Comparison of ENCODE assay signal across 22 cellular contexts in the genomic region with DNA sequence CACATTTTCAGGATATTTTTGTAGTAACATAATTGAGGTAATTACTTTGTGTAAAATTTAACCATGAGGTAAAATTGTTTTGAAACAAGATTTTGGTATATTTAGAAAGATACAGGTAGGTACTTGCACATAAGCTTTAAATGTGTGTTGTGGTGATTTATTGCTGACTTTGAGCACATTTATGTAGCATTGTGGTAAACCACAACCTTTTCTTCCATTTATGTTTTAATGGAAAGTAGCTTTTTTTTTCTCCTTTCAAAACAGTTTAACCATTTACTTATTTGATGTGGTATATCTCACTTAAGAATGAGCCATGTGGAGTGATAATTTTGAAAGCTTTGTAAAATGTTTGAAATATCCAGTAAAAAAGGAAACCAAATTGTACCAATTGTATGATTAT. TPM values are rescaled to one million over a fixed set of nuclear protein-coding genes. Genes with fewer than 3 reads are reported as not detected.
DNase-seq lines count a peak whose midpoint lies in the region; ATAC-seq and TF ChIP-seq lines count a peak whose summit lies in the region.
"Had no signal": no experiment of that assay in that cellular context is flagged by ENCODE, and none has a peak within 500 bp of the region (broad histone marks: within the 10 kb centered on the region; RNA-seq: fewer than 3 reads in every experiment).

No MANE protein-coding gene starts in this region.

- H3K4me3 Mint-ChIP-seq in activated naive CD8-positive, alpha-beta T cell treated with anti-CD3 and anti-CD28 coated beads, Interleukin-2, amount 50 U/mL, for 24 hours, result no peak overlapping the region
- H3K4me3 Mint-ChIP-seq in activated naive CD8-positive, alpha-beta T cell treated with anti-CD3 and anti-CD28 coated beads for 36 hours, result no peak overlapping the region
- no peak overlapping the region for H3K4me3 Mint-ChIP-seq in stimulated activated naive CD8-positive, alpha-beta T cell treated with anti-CD3 and anti-CD28 coated beads, Interleukin-15, amount 100 ng/mL, for 72 hours
- H3K4me3 Mint-ChIP-seq: B cell; CD4-positive, alpha-beta T cell had no signal

- TF ChIP-seq CTCF in MM.1S (IDR thresholded peaks at IDR 0.05; ENCODE audit: low read length) (no peak), upper lobe of right lung (IDR thresholded peaks at IDR 0.05) (no peak)

- H3K4me1 ChIP-seq in MM.1S (ENCODE audit: low read length) (0 out of 2 replicates have a peak, but pooled peaks cover 4% of the 10 kb centered on the region), upper lobe of right lung (no peaks in the 10 kb centered on the region)
- H3K4me1 ChIP-seq: Caco-2, Peyer's patch had no signal

- H3K36me3 ChIP-seq in MM.1S (replicated peaks; ENCODE audit: insufficient read depth, low read length) (no peaks in the 10 kb centered on the region), upper lobe of right lung (peaks cover 39% of the 10 kb centered on the region)

- H3K4me2 ChIP-seq in MM.1S (ENCODE audit: low read depth, low read length), result no peak overlapping the region
- H3K4me2 ChIP-seq: SK-N-SH had no signal

- H3K9ac ChIP-seq in MM.1S (ENCODE audit: low read length), result no peak overlapping the region
- H3K9ac ChIP-seq: SK-N-SH had no signal

- H3K36me3 Mint-ChIP-seq in activated naive CD8-positive, alpha-beta T cell treated with anti-CD3 and anti-CD28 coated beads, Interleukin-2, amount 50 U/mL, for 24 hours (ENCODE audit: low read depth), result peaks cover 8% of the 10 kb centered on the region
- H3K36me3 Mint-ChIP-seq in activated naive CD8-positive, alpha-beta T cell treated with anti-CD3 and anti-CD28 coated beads for 36 hours, result peaks cover 8% of the 10 kb centered on the region

- peak overlapping the region; percentile 62 for H3K27ac Mint-ChIP-seq in activated naive CD8-positive, alpha-beta T cell treated with anti-CD3 and anti-CD28 coated beads, Interleukin-2, amount 50 U/mL, for 24 hours
- no peak overlapping the region for H3K27ac Mint-ChIP-seq in activated naive CD8-positive, alpha-beta T cell treated with anti-CD3 and anti-CD28 coated beads for 36 hours
- H3K27ac Mint-ChIP-seq in stimulated activated naive CD8-positive, alpha-beta T cell treated with anti-CD3 and anti-CD28 coated beads, Interleukin-15, amount 100 ng/mL, for 72 hours, result no peak overlapping the region
- H3K27ac Mint-ChIP-seq: B cell; CD4-positive, alpha-beta T cell had no signal

- no peaks in the 10 kb centered on the region for H3F3A ChIP-seq in MM.1S (ENCODE audit: insufficient read depth, low read length)

- no peaks in the 10 kb centered on the region for H3K9me2 ChIP-seq in MM.1S (replicated peaks; ENCODE audit: insufficient read depth, low read length)

- H3K79me2 ChIP-seq in MM.1S (ENCODE audit: low read length), result no peaks in the 10 kb centered on the region

- H4K20me1 ChIP-seq in MM.1S (ENCODE audit: insufficient read depth, low read length), result no peaks in the 10 kb centered on the region

- H3K27ac ChIP-seq in MM.1S (ENCODE audit: low read length) (no peak overlapping the region), upper lobe of right lung (no peak overlapping the region)
- H3K27ac ChIP-seq: Peyer's patch had no signal

- H3K9me3 ChIP-seq in MM.1S (replicated peaks; ENCODE audit: insufficient read depth, low read length), result no peaks in the 10 kb centered on the region
- H3K9me3 ChIP-seq in upper lobe of right lung, result no peaks in the 10 kb centered on the region
- H3K9me3 ChIP-seq: Caco-2, Peyer's patch had no signal

- intact Hi-C loops in upper lobe of right lung (cut with DNase I) (no loop called here), Right ventricle myocardium superior (cut with DNase I) (no loop called here)

- ATAC-seq in activated naive CD8-positive, alpha-beta T cell treated with anti-CD3 and anti-CD28 coated beads, Interleukin-2, amount 50 U/mL, for 24 hours, result peak; percentile 46
- peak; percentile 69 for ATAC-seq in stimulated activated naive CD8-positive, alpha-beta T cell treated with anti-CD3 and anti-CD28 coated beads, Interleukin-15, amount 100 ng/mL, for 72 hours
- ATAC-seq in upper lobe of right lung (no peak), Right ventricle myocardium superior (ENCODE audit: poor library complexity) (no peak)

- peaks cover 20% of the 10 kb centered on the region for H3K27me3 Mint-ChIP-seq in activated naive CD8-positive, alpha-beta T cell treated with anti-CD3 and anti-CD28 coated beads, Interleukin-2, amount 50 U/mL, for 24 hours
- H3K27me3 Mint-ChIP-seq in activated naive CD8-positive, alpha-beta T cell treated with anti-CD3 and anti-CD28 coated beads for 36 hours, result peaks cover 26% of the 10 kb centered on the region
- H3K27me3 Mint-ChIP-seq in stimulated activated naive CD8-positive, alpha-beta T cell treated with anti-CD3 and anti-CD28 coated beads, Interleukin-15, amount 100 ng/mL, for 72 hours, result peaks cover 42% of the 10 kb centered on the region
- H3K27me3 Mint-ChIP-seq: B cell had no signal

- DNase-seq in activated naive CD8-positive, alpha-beta T cell treated with anti-CD3 and anti-CD28 coated beads, Interleukin-2, amount 50 U/mL, for 24 hours, result no peak
- no peak for DNase-seq in activated naive CD8-positive, alpha-beta T cell treated with anti-CD3 and anti-CD28 coated beads for 36 hours
- DNase-seq in MM.1S (peak; percentile 77), astrocyte of the hippocampus (ENCODE audit: low read depth, low spot score) (peak; percentile 1), upper lobe of right lung (no peak), NCI-H146 (lab: John Stamatoyannopoulos, UW) (no peak), Right ventricle myocardium superior (no peak)
- no peak for DNase-seq in stimulated activated naive CD8-positive, alpha-beta T cell treated with anti-CD3 and anti-CD28 coated beads, Interleukin-15, amount 100 ng/mL, for 72 hours
- DNase-seq: 8988T; Caco-2; CD4-positive, alpha-beta T cell; DMS153; Karpas-422; NCI-H1092 treated with DMSO at 0.1 percent for 48 hours; NCI-H2081; NCI-H2171 treated with DMSO at 0.1 percent for 48 hours; NCI-H446; NCI-H69; Peyer's patch; SHP77; SK-N-SH had no signal

- H3K4me3 ChIP-seq in MM.1S (ENCODE audit: low read length) (no peak overlapping the region), upper lobe of right lung (no peak overlapping the region)
- H3K4me3 ChIP-seq: Peyer's patch had no signal

- no peaks in the 10 kb centered on the region for H3K27me3 ChIP-seq in MM.1S (replicated peaks; ENCODE audit: insufficient read depth, low read length)
- H3K27me3 ChIP-seq in upper lobe of right lung, result no peaks in the 10 kb centered on the region
- H3K27me3 ChIP-seq: Peyer's patch had no signal

- H3K4me1 Mint-ChIP-seq in activated naive CD8-positive, alpha-beta T cell treated with anti-CD3 and anti-CD28 coated beads, Interleukin-2, amount 50 U/mL, for 24 hours, result peaks cover 11% of the 10 kb centered on the region
- H3K4me1 Mint-ChIP-seq in activated naive CD8-positive, alpha-beta T cell treated with anti-CD3 and anti-CD28 coated beads for 36 hours, result peaks cover 7% of the 10 kb centered on the region
- peaks cover 9% of the 10 kb centered on the region for H3K4me1 Mint-ChIP-seq in stimulated activated naive CD8-positive, alpha-beta T cell treated with anti-CD3 and anti-CD28 coated beads, Interleukin-15, amount 100 ng/mL, for 72 hours
- H3K4me1 Mint-ChIP-seq: B cell had no signal

- no peak overlapping the region for H2AFZ ChIP-seq in MM.1S (ENCODE audit: low read length)

- H3K9me3 Mint-ChIP-seq in activated naive CD8-positive, alpha-beta T cell treated with anti-CD3 and anti-CD28 coated beads, Interleukin-2, amount 50 U/mL, for 24 hours, result peaks cover 9% of the 10 kb centered on the region
- H3K9me3 Mint-ChIP-seq in activated naive CD8-positive, alpha-beta T cell treated with anti-CD3 and anti-CD28 coated beads for 36 hours, result peaks cover 6% of the 10 kb centered on the region
- peaks cover 0 to 10% of the 10 kb centered on the region in 2 donors for H3K9me3 Mint-ChIP-seq in stimulated activated naive CD8-positive, alpha-beta T cell treated with anti-CD3 and anti-CD28 coated beads, Interleukin-15, amount 100 ng/mL, for 72 hours

RNA-seq across cellular contexts. Expression of gene FCHO2, which starts 35.6 kb away (rescaled TPM):
- under 1 TPM; 0.16 to 0.52 TPM for total RNA-seq in activated naive CD8-positive, alpha-beta T cell treated with anti-CD3 and anti-CD28 coated beads for 36 hours
- total RNA-seq in upper lobe of right lung (83.9 TPM), Right ventricle myocardium superior (19.7 TPM)

Comparison
In these comparisons a context has a peak if more than half of its experiments do, and no peak if none do; other contexts are left out.
1. ATAC-seq: peak in activated naive CD8-positive, alpha-beta T cell treated with anti-CD3 and anti-CD28 coated beads, Interleukin-2, amount 50 U/mL, for 24 hours (single experiment) and stimulated activated naive CD8-positive, alpha-beta T cell treated with anti-CD3 and anti-CD28 coated beads, Interleukin-15, amount 100 ng/mL, for 72 hours (single experiment); none in upper lobe of right lung (single experiment) and Right ventricle myocardium superior (single experiment).
2. DNase-seq: peak in MM.1S (single experiment) and astrocyte of the hippocampus (single experiment); none in activated naive CD8-positive, alpha-beta T cell treated with anti-CD3 and anti-CD28 coated beads, Interleukin-2, amount 50 U/mL, for 24 hours (single experiment), activated naive CD8-positive, alpha-beta T cell treated with anti-CD3 and anti-CD28 coated beads for 36 hours (single experiment), stimulated activated naive CD8-positive, alpha-beta T cell treated with anti-CD3 and anti-CD28 coated beads, Interleukin-15, amount 100 ng/mL, for 72 hours (0 of 2), upper lobe of right lung (single experiment), NCI-H146 (single experiment) and Right ventricle myocardium superior (single experiment).
3. RNA of gene FCHO2, which starts 35.6 kb away (total RNA-seq): 83.9 TPM in upper lobe of right lung (single experiment) and 19.7 TPM in Right ventricle myocardium superior (single experiment); 0.16 to 0.52 TPM in activated naive CD8-positive, alpha-beta T cell treated with anti-CD3 and anti-CD28 coated beads for 36 hours; every median in the first group is over 10 times any median in the second.